Comparison of ENCODE assay signal across 11 cellular contexts in genomic region chr9:36165766-36166149, GRCh38. TPM values are rescaled to one million over a fixed set of nuclear protein-coding genes. Genes with fewer than 3 reads are reported as not detected.
DNase-seq lines count a peak whose midpoint lies in the region; ATAC-seq and TF ChIP-seq lines count a peak whose summit lies in the region.
"Had no signal": no experiment of that assay in that cellular context is flagged by ENCODE, and none has a peak within 500 bp of the region (broad histone marks: within the 10 kb centered on the region; RNA-seq: fewer than 3 reads in every experiment).

No MANE protein-coding gene starts in this region.

- ATAC-seq in memory B cell (ENCODE audit: low read depth) = no peak
- ATAC-seq in upper lobe of right lung = no peak
- no peak for ATAC-seq in activated CD4-positive, alpha-beta T cell treated with anti-CD3 and anti-CD28 coated beads for 36 hours

- no peaks in the 10 kb centered on the region for H3K36me3 ChIP-seq in upper lobe of right lung

- H3K27ac Mint-ChIP-seq in activated naive CD4-positive, alpha-beta T cell treated with anti-CD3 and anti-CD28 coated beads for 36 hours = no peak overlapping the region
- H3K27ac Mint-ChIP-seq in chondrocyte (ENCODE audit: unreplicated experiment) (peak overlapping the region; percentile 99), memory B cell (no peak overlapping the region)
- H3K27ac Mint-ChIP-seq in activated CD4-positive, alpha-beta T cell treated with anti-CD3 and anti-CD28 coated beads for 36 hours = no peak overlapping the region

- no peaks in the 10 kb centered on the region for H3K36me3 Mint-ChIP-seq in activated naive CD4-positive, alpha-beta T cell treated with anti-CD3 and anti-CD28 coated beads for 36 hours (ENCODE audit: low read depth)
- peaks cover 7% of the 10 kb centered on the region for H3K36me3 Mint-ChIP-seq in chondrocyte (ENCODE audit: low read depth)
- H3K36me3 Mint-ChIP-seq in memory B cell = peaks cover 1% of the 10 kb centered on the region
- no peaks in the 10 kb centered on the region for H3K36me3 Mint-ChIP-seq in activated CD4-positive, alpha-beta T cell treated with anti-CD3 and anti-CD28 coated beads for 36 hours (ENCODE audit: low read depth)

- no peak for DNase-seq in activated naive CD4-positive, alpha-beta T cell treated with anti-CD3 and anti-CD28 coated beads for 36 hours
- DNase-seq in activated naive CD4-positive, alpha-beta T cell (lab: John Stamatoyannopoulos, UW) = no peak
- DNase-seq in chondrocyte (ENCODE audit: low spot score) (no peak), memory B cell (ENCODE audit: low spot score in 2 of 2) (no peak), upper lobe of right lung (no peak), anterior cingulate cortex (lab: John Stamatoyannopoulos, UW) (no peak), cortex of kidney (lab: John Stamatoyannopoulos, UW) (no peak)
- no peak for DNase-seq in activated CD4-positive, alpha-beta T cell treated with anti-CD3 and anti-CD28 coated beads for 36 hours

- TF ChIP-seq CTCF in chondrocyte (IDR thresholded peaks at IDR 0.05) = no peak
- no peak for TF ChIP-seq CTCF in upper lobe of right lung (IDR thresholded peaks at IDR 0.05)

- peaks cover 23% of the 10 kb centered on the region for H3K4me1 ChIP-seq in upper lobe of right lung

- CTCF ChIA-PET in activated naive CD4-positive, alpha-beta T cell treated with anti-CD3 and anti-CD28 coated beads for 36 hours (lab: Charles Lee) = interaction anchor here (0.5 to 10.8 kb wide), 18 partner anchors 11 to 276 kb away, joined by 3 to 283 read pairs (median 6); partner anchors contain the start of genes CLTA and RECK
- CTCF ChIA-PET in activated CD4-positive, alpha-beta T cell treated with anti-CD3 and anti-CD28 coated beads for 36 hours (lab: Charles Lee) = interaction anchor here (0.7 to 15.4 kb wide), 15 partner anchors 10 to 271 kb away, joined by 3 to 246 read pairs (median 5); partner anchors contain the start of genes CLTA and GLIPR2

- H3K27me3 Mint-ChIP-seq in activated naive CD4-positive, alpha-beta T cell treated with anti-CD3 and anti-CD28 coated beads for 36 hours (ENCODE audit: low read depth) = no peaks in the 10 kb centered on the region
- H3K27me3 Mint-ChIP-seq in chondrocyte (ENCODE audit: low read depth) (no peaks in the 10 kb centered on the region), memory B cell (no peaks in the 10 kb centered on the region)
- no peaks in the 10 kb centered on the region for H3K27me3 Mint-ChIP-seq in activated CD4-positive, alpha-beta T cell treated with anti-CD3 and anti-CD28 coated beads for 36 hours

- H3K9me3 Mint-ChIP-seq in activated naive CD4-positive, alpha-beta T cell treated with anti-CD3 and anti-CD28 coated beads for 36 hours = no peaks in the 10 kb centered on the region
- H3K9me3 Mint-ChIP-seq in chondrocyte (ENCODE audit: low read depth) (no peaks in the 10 kb centered on the region), memory B cell (no peaks in the 10 kb centered on the region)
- H3K9me3 Mint-ChIP-seq in activated CD4-positive, alpha-beta T cell treated with anti-CD3 and anti-CD28 coated beads for 36 hours (ENCODE audit: low read depth) = no peaks in the 10 kb centered on the region

- H3K27ac ChIP-seq in upper lobe of right lung = peak overlapping the region; percentile 76
- H3K27ac ChIP-seq: HL-60, PC-9 had no signal

- H3K27me3 ChIP-seq in upper lobe of right lung = no peaks in the 10 kb centered on the region

- POLR2A ChIA-PET in activated CD4-positive, alpha-beta T cell treated with anti-CD3 and anti-CD28 coated beads for 36 hours (lab: Charles Lee) = no interaction called here

- H3K4me3 Mint-ChIP-seq in activated naive CD4-positive, alpha-beta T cell treated with anti-CD3 and anti-CD28 coated beads for 36 hours = peak overlapping the region; percentile 8
- H3K4me3 Mint-ChIP-seq in chondrocyte (ENCODE audit: unreplicated experiment) (peak overlapping the region; percentile 50), memory B cell (peak overlapping the region; percentile 37)
- H3K4me3 Mint-ChIP-seq in activated CD4-positive, alpha-beta T cell treated with anti-CD3 and anti-CD28 coated beads for 36 hours = no peak overlapping the region

- H3K4me3 ChIP-seq in upper lobe of right lung = peak overlapping the region; percentile 51
- H3K4me3 ChIP-seq: mucosa of descending colon had no signal

- H3K4me1 Mint-ChIP-seq in activated naive CD4-positive, alpha-beta T cell treated with anti-CD3 and anti-CD28 coated beads for 36 hours (ENCODE audit: low read depth) = peaks cover 3% of the 10 kb centered on the region
- peaks cover 64% of the 10 kb centered on the region for H3K4me1 Mint-ChIP-seq in chondrocyte (ENCODE audit: low read depth)
- H3K4me1 Mint-ChIP-seq in memory B cell = no peaks in the 10 kb centered on the region
- H3K4me1 Mint-ChIP-seq in activated CD4-positive, alpha-beta T cell treated with anti-CD3 and anti-CD28 coated beads for 36 hours = peaks cover 6% of the 10 kb centered on the region

- no peaks in the 10 kb centered on the region for H3K9me3 ChIP-seq in upper lobe of right lung
- H3K9me3 ChIP-seq: mucosa of descending colon had no signal

- intact Hi-C loops in activated naive CD4-positive, alpha-beta T cell treated with anti-CD3 and anti-CD28 coated beads for 36 hours (cut with micrococcal nuclease) = loop anchor here (1.0 kb wide), 5 partner anchors 25 to 210 kb away; partner anchors contain the start of gene GLIPR2
- intact Hi-C loops in upper lobe of right lung (cut with DNase I) = loop anchor here (5.0 kb wide), 1 partner anchor 63 kb away; no protein-coding TSS in a partner anchor
- intact Hi-C loops in activated CD4-positive, alpha-beta T cell treated with anti-CD3 and anti-CD28 coated beads for 36 hours (cut with DNase I, micrococcal nuclease) = loop anchor here (1.0 to 5.0 kb wide), 8 partner anchors 28 to 211 kb away; partner anchors contain the start of genes GLIPR2 (in 1 of the 2) and RECK (in 1 of the 2)

RNA-seq across cellular contexts. Expression of gene CCIN, which starts 3.4 kb away (rescaled TPM):
- not detected for total RNA-seq in activated naive CD4-positive, alpha-beta T cell treated with anti-CD3 and anti-CD28 coated beads for 36 hours
- total RNA-seq in chondrocyte (2.4 to 2.7 TPM (median 2.4 TPM) in 3 replicates), upper lobe of right lung (not detected)
- not detected for total RNA-seq in activated CD4-positive, alpha-beta T cell treated with anti-CD3 and anti-CD28 coated beads for 36 hours
- total RNA-seq: PC-9 had no signal

RNA-seq across cellular contexts. Expression of gene CLTA, which starts 25.0 kb away (rescaled TPM):
- 100 to 1,000 TPM in 1 of 2 experiments, 10 to 100 TPM in 1; 96.4 to 101 TPM for total RNA-seq in activated naive CD4-positive, alpha-beta T cell treated with anti-CD3 and anti-CD28 coated beads for 36 hours
- 200 to 243 TPM (median 240 TPM) in 3 replicates for total RNA-seq in chondrocyte
- 163 TPM for total RNA-seq in upper lobe of right lung
- total RNA-seq in activated CD4-positive, alpha-beta T cell treated with anti-CD3 and anti-CD28 coated beads for 36 hours = 100 to 1,000 TPM; 123 to 133 TPM

RNA-seq across cellular contexts. Expression of gene GLIPR2, which starts 29.2 kb away (rescaled TPM):
- 1 to 10 TPM; 8.0 to 9.7 TPM for total RNA-seq in activated naive CD4-positive, alpha-beta T cell treated with anti-CD3 and anti-CD28 coated beads for 36 hours
- total RNA-seq in chondrocyte (101 to 110 TPM (median 102 TPM) in 3 replicates), upper lobe of right lung (64.9 TPM)
- 10 to 100 TPM; 13.7 to 18.4 TPM for total RNA-seq in activated CD4-positive, alpha-beta T cell treated with anti-CD3 and anti-CD28 coated beads for 36 hours
